ENCODE assay signal across 8 cellular contexts in the genomic region with DNA sequence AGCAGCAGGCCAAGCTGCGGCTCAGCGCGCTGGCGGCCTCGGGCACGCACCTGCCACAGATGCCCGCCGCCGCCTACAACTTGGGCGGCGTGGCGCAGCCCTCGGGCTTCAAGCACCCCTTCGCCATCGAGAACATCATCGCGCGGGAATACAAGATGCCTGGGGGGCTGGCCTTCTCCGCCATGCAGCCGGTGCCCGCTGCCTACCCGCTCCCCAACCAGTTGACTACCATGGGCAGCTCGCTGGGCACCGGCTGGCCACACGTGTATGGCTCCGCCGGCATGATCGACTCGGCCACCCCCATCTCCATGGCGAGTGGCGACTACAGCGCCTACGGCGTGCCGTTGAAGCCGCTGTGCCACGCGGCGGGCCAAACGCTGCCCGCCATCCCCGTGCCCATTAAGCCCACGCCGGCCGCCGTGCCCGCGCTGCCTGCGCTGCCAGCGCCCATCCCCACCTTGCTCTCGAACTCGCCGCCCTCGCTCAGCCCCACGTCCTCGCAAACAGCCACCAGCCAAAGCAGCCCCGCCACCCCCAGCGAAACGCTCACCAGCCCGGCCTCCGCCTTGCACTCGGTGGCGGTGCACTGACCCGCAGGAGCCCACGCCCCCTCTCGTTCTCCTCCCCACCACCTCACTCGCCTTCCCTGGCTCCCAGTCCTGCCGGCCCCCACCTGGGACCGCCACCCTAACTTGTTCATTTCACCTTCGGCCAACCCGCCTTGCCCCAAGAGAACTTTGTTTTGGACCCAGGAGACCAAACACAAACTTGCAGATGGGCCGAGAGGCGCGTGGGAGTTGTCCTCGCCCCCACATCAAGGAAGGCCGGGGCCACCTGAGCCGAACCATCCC. TPM values are rescaled to one million over a fixed set of nuclear protein-coding genes. Genes with fewer than 3 reads are reported as not detected.
DNase-seq lines count a peak whose midpoint lies in the region; TF ChIP-seq lines count a peak whose summit lies in the region.

No MANE protein-coding gene starts in this region.

- peak; percentile 75 for DNase-seq in DMS53 (lab: John Stamatoyannopoulos, UW)
- DNase-seq in DMS53 treated with DMSO at 0.1 percent for 48 hours (lab: John Stamatoyannopoulos, UW; ENCODE audit: unreplicated experiment), result no peak
- no peak for DNase-seq in SK-N-MC (ENCODE audit: low read depth, low spot score)
- DNase-seq in fibroblast of villous mesenchyme (ENCODE audit: low read depth), result no peak
- no peak for DNase-seq in NCI-H510A treated with DMSO at 0.1 percent for 48 hours (lab: John Stamatoyannopoulos, UW)
- DNase-seq in amniotic stem cell (lab: John Stamatoyannopoulos, UW), result no peak
- DNase-seq in dedifferentiated amniotic fluid mesenchymal stem cell (ENCODE audit: extremely low spot score), result no peak

- peaks cover 23 to 33% (median 27%) of the 10 kb centered on the region in 3 donors for H3K4me1 ChIP-seq in skeletal muscle tissue (ENCODE audit: control insufficient read depth in 3 of 3, insufficient read depth in 3 of 3, low read length in 3 of 3)

- H3K36me3 ChIP-seq in SK-N-MC (ENCODE audit: insufficient read depth, low read length) (no peaks in the 10 kb centered on the region), skeletal muscle tissue (ENCODE audit: control insufficient read depth in 3 of 3, insufficient read depth in 3 of 3, low read length in 3 of 3) (no peaks in the 10 kb centered on the region)

- H3K9me3 ChIP-seq in SK-N-MC (ENCODE audit: low read depth, low read length), result no peaks in the 10 kb centered on the region
- no peaks in the 10 kb centered on the region for H3K9me3 ChIP-seq in skeletal muscle tissue (ENCODE audit: control insufficient read depth in 3 of 3, low read length in 3 of 3)

- no peak overlapping the region for H3K9ac ChIP-seq in SK-N-MC (ENCODE audit: insufficient read length)
- peak overlapping the region in 1 of 3 donors; percentile 27 for H3K9ac ChIP-seq in skeletal muscle tissue (ENCODE audit: low read depth in 1 of 3, low read length in 3 of 3)

- no peak for TF ChIP-seq CTCF in fibroblast of villous mesenchyme (IDR thresholded peaks at IDR 0.05; ENCODE audit: insufficient read depth, low read depth, low read length)

- no peak overlapping the region for H3K27ac ChIP-seq in SK-N-MC
- H3K27ac ChIP-seq in skeletal muscle tissue (ENCODE audit: low read depth, low read length), result no peak overlapping the region

- H3K4me3 ChIP-seq in SK-N-MC (peak overlapping the region; percentile 76), fibroblast of villous mesenchyme (ENCODE audit: low read depth, low read length) (peak overlapping the region; percentile 63), skeletal muscle tissue (ENCODE audit: low read length in 3 of 3) (peak overlapping the region; percentile 66 to 67 (median 66))

- H3K27me3 ChIP-seq in skeletal muscle tissue (ENCODE audit: control insufficient read depth in 3 of 3, insufficient read depth in 3 of 3, low read length in 3 of 3), result peaks cover 84 to 94% (median 92%) of the 10 kb centered on the region in 3 donors

RNA-seq across cellular contexts. Expression of gene FOXB1, which starts 1.5 kb away (rescaled TPM):
- total RNA-seq in fibroblast of villous mesenchyme (not detected in 2 replicates), skeletal muscle tissue (not detected)
